Comparison of ENCODE assay signal across 11 cellular contexts in genomic region chr10:598415-599170, GRCh38.
DNase-seq lines count a peak whose midpoint lies in the region; ATAC-seq and TF ChIP-seq lines count a peak whose summit lies in the region.
"Had no signal": no experiment of that assay in that cellular context is flagged by ENCODE, and none has a peak within 500 bp of the region (broad histone marks: within the 10 kb centered on the region; RNA-seq: fewer than 3 reads in every experiment).

No MANE protein-coding gene starts in this region.

- peaks cover 93% of the 10 kb centered on the region for H3K79me2 ChIP-seq in GM23248 (ENCODE audit: insufficient read depth)

- H3K9me3 ChIP-seq in GM23248 (ENCODE audit: low read depth) = no peaks in the 10 kb centered on the region
- H3K9me3 ChIP-seq in CD4-positive, alpha-beta T cell (ENCODE audit: control insufficient read depth, low read length) = no peaks in the 10 kb centered on the region

- no peak for ATAC-seq in HG03139 (IDR thresholded peaks at IDR 0.05; ENCODE audit: unreplicated experiment)
- no peak for ATAC-seq in GM21515 (IDR thresholded peaks at IDR 0.05; ENCODE audit: unreplicated experiment)
- no peak for ATAC-seq in CD4-positive, alpha-beta T cell (ENCODE audit: poor library complexity)
- ATAC-seq: activated CD4-positive, CD25-positive, alpha-beta regulatory T cell treated with anti-CD3 and anti-CD28 coated beads, Interleukin-2, amount 50 U/mL, for 24 hours had no signal

- H4K20me1 ChIP-seq in GM23248 (ENCODE audit: insufficient read depth) = no peaks in the 10 kb centered on the region

- no peaks in the 10 kb centered on the region for H3K27me3 Mint-ChIP-seq in CD4-positive, alpha-beta T cell

- peak overlapping the region; percentile 29 for H2AFZ ChIP-seq in GM23248

- peaks cover 17% of the 10 kb centered on the region for H3F3A ChIP-seq in GM23248 (ENCODE audit: insufficient read depth)

- TF ChIP-seq CTCF in CD4-positive, alpha-beta T cell (IDR thresholded peaks at IDR 0.05) = no peak

- no peaks in the 10 kb centered on the region for H3K36me3 Mint-ChIP-seq in CD4-positive, alpha-beta T cell (ENCODE audit: low read depth)
- H3K36me3 Mint-ChIP-seq: activated naive CD8-positive, alpha-beta T cell treated with anti-CD3 and anti-CD28 coated beads for 36 hours; naive B cell had no signal

- H3K9ac ChIP-seq in GM23248 = peak overlapping the region; percentile 63

- H3K4me1 ChIP-seq in GM23248 (ENCODE audit: insufficient read depth) = peaks cover 43% of the 10 kb centered on the region

- in situ Hi-C loops in GM23248 (cut with MboI) = no loop called here

- DNase-seq in GM23248 (peak; percentile 93), T1000 (lab: John Stamatoyannopoulos, UW) (peak; percentile 29), foreskin melanocyte (peak; percentile 97), skeletal muscle cell (ENCODE audit: low read depth) (peak; percentile 81)
- no peak for DNase-seq in activated CD4-positive, alpha-beta T cell treated with anti-CD3 and anti-CD28 coated beads for 48 hours
- DNase-seq in CD4-positive, alpha-beta T cell = no peak
- DNase-seq: activated naive CD8-positive, alpha-beta T cell treated with anti-CD3 and anti-CD28 coated beads for 36 hours; naive B cell had no signal

- peak overlapping the region; percentile 91 for H3K27ac ChIP-seq in GM23248
- H3K27ac ChIP-seq in CD4-positive, alpha-beta T cell (ENCODE audit: low read depth, low read length) = no peak overlapping the region

- intact Hi-C loops in CD4-positive, alpha-beta T cell (cut with DNase I, micrococcal nuclease) = no loop called here

- no peak overlapping the region for H3K4me3 Mint-ChIP-seq in CD4-positive, alpha-beta T cell
- H3K4me3 Mint-ChIP-seq: activated naive CD8-positive, alpha-beta T cell treated with anti-CD3 and anti-CD28 coated beads for 36 hours; naive B cell had no signal

- 47 to 50% methylated on average over 16 to 17 of the region's 17 CpGs for WGBS in GM23248 (ENCODE audit: low coverage in 1 of 2, low lambda C conversion rate in 2 of 2, missing lambda C conversion rate in 2 of 2), 2 experiments

- H3K4me1 Mint-ChIP-seq in CD4-positive, alpha-beta T cell (ENCODE audit: low read depth) = no peaks in the 10 kb centered on the region
- H3K4me1 Mint-ChIP-seq: activated naive CD8-positive, alpha-beta T cell treated with anti-CD3 and anti-CD28 coated beads for 36 hours; naive B cell had no signal

- peak overlapping the region; percentile 17 for H3K4me3 ChIP-seq in GM23248
- no peak overlapping the region for H3K4me3 ChIP-seq in skeletal muscle cell (ENCODE audit: low read depth, low read length)

- POLR2A ChIA-PET in CD4-positive, alpha-beta T cell (lab: Charles Lee) = no interaction called here

- CTCF ChIA-PET in CD4-positive, alpha-beta T cell (lab: Charles Lee) = no interaction called here

- no peaks in the 10 kb centered on the region for H3K9me2 ChIP-seq in GM23248 (ENCODE audit: insufficient read depth)

- no peak overlapping the region for H3K27ac Mint-ChIP-seq in CD4-positive, alpha-beta T cell
- H3K27ac Mint-ChIP-seq: activated naive CD8-positive, alpha-beta T cell treated with anti-CD3 and anti-CD28 coated beads for 36 hours; naive B cell had no signal

- no peaks in the 10 kb centered on the region for H3K9me3 Mint-ChIP-seq in CD4-positive, alpha-beta T cell
- H3K9me3 Mint-ChIP-seq: activated naive CD8-positive, alpha-beta T cell treated with anti-CD3 and anti-CD28 coated beads for 36 hours; naive B cell had no signal

- no peaks in the 10 kb centered on the region for H3K27me3 ChIP-seq in GM23248 (replicated peaks; ENCODE audit: insufficient read depth)
- no peaks in the 10 kb centered on the region for H3K27me3 ChIP-seq in CD4-positive, alpha-beta T cell (ENCODE audit: control insufficient read depth, insufficient read depth, low read length)

- H3K36me3 ChIP-seq in GM23248 (ENCODE audit: low read depth) = no peaks in the 10 kb centered on the region

- peak overlapping the region; percentile 69 for H3K4me2 ChIP-seq in GM23248 (ENCODE audit: unreplicated experiment)

Comparison
In these comparisons a context has a peak if more than half of its experiments do, and no peak if none do; other contexts are left out.
1. DNase-seq: peak in GM23248 (single experiment), T1000 (single experiment), foreskin melanocyte (single experiment) and skeletal muscle cell (single experiment); none in activated CD4-positive, alpha-beta T cell treated with anti-CD3 and anti-CD28 coated beads for 48 hours (single experiment) and CD4-positive, alpha-beta T cell (0 of 10).